11 cellular contexts compared by ENCODE assay signal in the genomic region with DNA sequence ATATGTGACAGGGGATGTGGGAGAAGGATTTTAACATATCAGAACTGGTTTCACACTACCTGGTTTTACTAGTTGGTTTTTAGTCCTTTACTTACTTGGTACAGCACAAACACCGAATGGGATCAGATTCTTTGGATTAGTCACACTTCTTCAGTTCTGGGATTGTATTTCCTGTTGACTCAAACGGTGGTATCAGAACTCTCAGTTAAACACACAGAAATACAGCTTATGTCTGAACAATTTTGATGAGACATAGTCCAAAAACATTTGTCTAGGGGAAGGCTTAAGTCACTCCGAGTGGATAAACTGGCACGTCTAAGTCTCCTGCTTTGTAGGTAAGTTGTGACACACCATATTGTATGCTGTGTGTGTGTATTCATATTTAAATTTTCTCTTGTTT.
DNase-seq lines count a peak whose midpoint lies in the region; ATAC-seq and TF ChIP-seq lines count a peak whose summit lies in the region.
"Had no signal": no experiment of that assay in that cellular context is flagged by ENCODE, and none has a peak within 500 bp of the region (broad histone marks: within the 10 kb centered on the region; RNA-seq: fewer than 3 reads in every experiment).

No MANE protein-coding gene starts in this region.

- peaks cover 23% of the 10 kb centered on the region for H3K4me1 ChIP-seq in OCI-LY7 (ENCODE audit: insufficient read depth, low read length, poor library complexity, severe bottlenecking)
- H3K4me1 ChIP-seq in osteoblast (ENCODE audit: insufficient read depth, low read length), result peaks cover 14% of the 10 kb centered on the region

- H3K9me3 ChIP-seq in OCI-LY7 (ENCODE audit: low read length) (peaks cover 6% of the 10 kb centered on the region), osteoblast (ENCODE audit: low read depth, low read length) (no peaks in the 10 kb centered on the region)

- CTCF ChIA-PET in OCI-LY7 (lab: Charles Lee; ENCODE audit: unreplicated experiment), result no interaction called here

- POLR2A ChIA-PET in OCI-LY7 (lab: Charles Lee), result interaction anchor here (1.3 kb wide), 1 partner anchor 14 kb away, joined by 4 read pairs; no protein-coding TSS in a partner anchor

- H2AFZ ChIP-seq in OCI-LY7 (ENCODE audit: low read length) (peak overlapping the region; percentile 6; the same call in 1 of the 2 replicates), osteoblast (ENCODE audit: low read length) (peak overlapping the region; percentile 62)

- no peak overlapping the region for H3K27ac ChIP-seq in OCI-LY7 (ENCODE audit: low read depth, low read length, poor library complexity, severe bottlenecking)
- peak overlapping the region; percentile 45 for H3K27ac ChIP-seq in osteoblast (ENCODE audit: low read depth, low read length)
- no peak overlapping the region for H3K27ac ChIP-seq in coronary artery

- TF ChIP-seq CTCF in OCI-LY7 (conservative IDR thresholded peaks at IDR 0.05; ENCODE audit: low read length) (no peak), osteoblast (IDR thresholded peaks at IDR 0.05; ENCODE audit: extremely low read depth, low read depth, low read length) (no peak), coronary artery (IDR thresholded peaks at IDR 0.05) (no peak)

- no peaks in the 10 kb centered on the region for H3K27me3 ChIP-seq in osteoblast (ENCODE audit: insufficient read depth, low read length)

- H3K4me3 ChIP-seq in OCI-LY7 (ENCODE audit: low read depth, low read length, poor library complexity, severe bottlenecking) (no peak overlapping the region), osteoblast (ENCODE audit: insufficient read depth, low read length) (no peak overlapping the region), coronary artery (no peak overlapping the region)
- H3K4me3 ChIP-seq: K562 had no signal

- no peak for ATAC-seq in GM21528 (IDR thresholded peaks at IDR 0.05; ENCODE audit: low FRiP score, unreplicated experiment)
- no peak for ATAC-seq in HG02678 (IDR thresholded peaks at IDR 0.05; ENCODE audit: unreplicated experiment)
- ATAC-seq: K562 had no signal

- BruUV-seq in OCI-LY7 (replicated peaks; lab: Mats Ljungman, UMichigan), result no TSS peak

- no peaks in the 10 kb centered on the region for H3K79me2 ChIP-seq in OCI-LY7 (ENCODE audit: insufficient read depth, low read depth, low read length)
- H3K79me2 ChIP-seq in osteoblast (ENCODE audit: insufficient read depth, low read length), result no peaks in the 10 kb centered on the region

- peak; percentile 73 for DNase-seq in DMS53 (lab: John Stamatoyannopoulos, UW)
- DNase-seq in OCI-LY7 (ENCODE audit: low spot score), result no peak
- peak; percentile 71 for DNase-seq in dedifferentiated amniotic fluid mesenchymal stem cell (ENCODE audit: extremely low spot score)
- DNase-seq in osteoblast (ENCODE audit: insufficient read length, low spot score, missing footprints), result peak; percentile 47
- DNase-seq in coronary artery (ENCODE audit: low spot score), result no peak
- DNase-seq in ecto neural progenitor cell (ENCODE audit: low spot score), result no peak
- DNase-seq: immature natural killer cell, NCI-H2107 had no signal

- no peaks in the 10 kb centered on the region for H4K20me1 ChIP-seq in OCI-LY7 (ENCODE audit: insufficient read depth, low read length)
- no peaks in the 10 kb centered on the region for H4K20me1 ChIP-seq in osteoblast (ENCODE audit: insufficient read depth, low read length)

- H3K4me2 ChIP-seq in OCI-LY7 (ENCODE audit: low read length), result no peak overlapping the region
- H3K4me2 ChIP-seq in osteoblast (ENCODE audit: insufficient read depth, low read length), result peak overlapping the region; percentile 51

- intact Hi-C loops in OCI-LY7 (cut with micrococcal nuclease; ENCODE audit: unreplicated experiment), result no loop called here

- H3K9me2 ChIP-seq in OCI-LY7 (ENCODE audit: insufficient read depth, low read length), result no peaks in the 10 kb centered on the region

- H3K36me3 ChIP-seq in OCI-LY7 (ENCODE audit: insufficient read depth, low read length) (no peaks in the 10 kb centered on the region), osteoblast (ENCODE audit: insufficient read depth, low read length) (no peaks in the 10 kb centered on the region)

Comparison
In these comparisons a context has a peak if more than half of its experiments do, and no peak if none do; other contexts are left out.
1. DNase-seq: peak in DMS53 (single experiment), dedifferentiated amniotic fluid mesenchymal stem cell (single experiment) and osteoblast (single experiment); none in OCI-LY7 (single experiment), coronary artery (single experiment) and ecto neural progenitor cell (single experiment).